In the genomic region with DNA sequence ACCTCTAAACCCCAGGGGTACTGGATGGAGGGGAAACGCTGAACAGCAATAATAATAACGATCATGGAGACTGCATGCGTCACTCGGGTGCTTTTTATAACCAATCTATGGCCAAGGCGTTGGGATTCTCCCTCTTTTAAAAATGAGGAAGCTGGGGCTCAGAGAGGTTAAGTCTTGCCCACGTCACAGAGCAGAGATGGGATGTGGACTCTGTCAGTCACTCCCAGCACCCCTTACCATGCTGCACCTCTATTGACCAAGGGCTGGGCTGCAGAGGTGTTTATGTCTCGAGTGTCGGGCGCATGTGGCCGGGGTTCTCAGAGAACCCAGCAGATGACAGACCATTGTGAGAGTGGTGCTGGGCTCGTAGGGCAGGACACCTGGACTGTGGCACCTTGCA, we compare ENCODE assay signal across 22 cellular contexts.
"Had no signal": no experiment of that assay in that cellular context is flagged by ENCODE, and none has a peak within 500 bp of the region (broad histone marks: within the 10 kb centered on the region; RNA-seq: fewer than 3 reads in every experiment).

No MANE protein-coding gene starts in this region.

- H3K79me2 ChIP-seq: hepatocyte had no signal

- H3K9me3 ChIP-seq: breast epithelium, colonic mucosa, esophagus muscularis mucosa, left lung, thoracic aorta had no signal

- H3K27ac ChIP-seq: breast epithelium, colonic mucosa, dorsolateral prefrontal cortex, esophagus muscularis mucosa, hepatocyte, left lung, thoracic aorta had no signal

- FAIRE-seq: frontal cortex had no signal

- H3K4me1 ChIP-seq: breast epithelium, colonic mucosa, esophagus muscularis mucosa, left lung had no signal

- H3K36me3 ChIP-seq: breast epithelium, colonic mucosa, esophagus muscularis mucosa, left lung, thoracic aorta had no signal

- H2AFZ ChIP-seq: hepatocyte had no signal

- ATAC-seq: activated CD4-positive, alpha-beta T cell treated with anti-CD3 and anti-CD28 coated beads for 36 hours; left lung had no signal

- H3K4me2 ChIP-seq: hepatocyte had no signal

- H3K27me3 ChIP-seq: breast epithelium, colonic mucosa, dorsolateral prefrontal cortex, esophagus muscularis mucosa, hepatocyte had no signal

- H3K4me3 ChIP-seq: breast epithelium, colonic mucosa, dorsolateral prefrontal cortex, esophagus muscularis mucosa, hepatocyte, left lung, thoracic aorta had no signal

- DNase-seq: activated B cell treated with CpG ODN at 0.5 μM for 24 hours; activated CD4-positive, alpha-beta T cell treated with anti-CD3 and anti-CD28 coated beads for 36 hours; activated CD4-positive, alpha-beta T cell treated with anti-CD3 and anti-CD28 coated beads, Interleukin-2, amount 50 U/mL, for 4 hours; activated naive CD4-positive, alpha-beta T cell treated with anti-CD3 and anti-CD28 coated beads for 36 hours; activated naive CD8-positive, alpha-beta T cell treated with anti-CD3 and anti-CD28 coated beads, Interleukin-2, amount 10 ng/mL, durations not matched to agents 7 days and 5 days; activated T-cell treated with anti-CD3 and anti-CD28 coated beads, Interleukin-2, amount 50 U/mL, for 48 hours; amniotic stem cell; colonic mucosa; glutamatergic neuron; immature natural killer cell; midbrain; stimulated activated CD4-positive, alpha-beta T cell treated with anti-CD3 and anti-CD28 coated beads, Interleukin-2, amount 100 ng/mL, for 48 hours; stimulated activated CD8-positive, alpha-beta memory T cell treated with anti-CD3 and anti-CD28 coated beads, Interleukin-4, amount 100 ng/mL, for 48 hours; stimulated activated naive CD4-positive, alpha-beta T cell; T-helper 9 cell had no signal
